ENCODE assay signal across 30 cellular contexts in genomic region chr1:30695481-30695880, GRCh38. TPM values are rescaled to one million over a fixed set of nuclear protein-coding genes. Genes with fewer than 3 reads are reported as not detected.
DNase-seq lines count a peak whose midpoint lies in the region; ATAC-seq and TF ChIP-seq lines count a peak whose summit lies in the region.
"Had no signal": no experiment of that assay in that cellular context is flagged by ENCODE, and none has a peak within 500 bp of the region (broad histone marks: within the 10 kb centered on the region; RNA-seq: fewer than 3 reads in every experiment).

No MANE protein-coding gene starts in this region.

- TF ChIP-seq POLR2A in uterus (IDR thresholded peaks at IDR 0.05): no peak

- H3K4me3 Mint-ChIP-seq in activated naive CD8-positive, alpha-beta T cell treated with anti-CD3 and anti-CD28 coated beads, Interleukin-2, amount 10 ng/mL, durations not matched to agents 7 days and 5 days: no peak overlapping the region
- H3K4me3 Mint-ChIP-seq in activated naive CD8-positive, alpha-beta T cell treated with anti-CD3 and anti-CD28 coated beads, Interleukin-2, amount 50 U/mL, for 24 hours: no peak overlapping the region
- H3K4me3 Mint-ChIP-seq: activated T-cell treated with anti-CD3 and anti-CD28 coated beads, Interleukin-2, amount 50 U/mL, for 24 hours; endodermal cell; naive thymus-derived CD8-positive, alpha-beta T cell; stimulated activated naive CD8-positive, alpha-beta T cell treated with anti-CD3 and anti-CD28 coated beads, Interleukin-15, Interleukin-2, amounts not matched to agents 100 ng/mL and 50 ng/mL, for 24 hours had no signal

- intact Hi-C loops in uterus (cut with DNase I; ENCODE audit: low total_unique reads): no loop called here

- H3K9me3 ChIP-seq in osteoblast (ENCODE audit: low read depth, low read length): no peaks in the 10 kb centered on the region
- H3K9me3 ChIP-seq in uterus: no peaks in the 10 kb centered on the region
- H3K9me3 ChIP-seq: breast epithelium, colonic mucosa, SJCRH30 had no signal

- H2AFZ ChIP-seq in osteoblast (ENCODE audit: low read length): no peak overlapping the region

- POLR2A ChIA-PET in activated naive CD8-positive, alpha-beta T cell treated with anti-CD3 and anti-CD28 coated beads, Interleukin-2, amount 10 ng/mL, durations not matched to agents 7 days and 5 days (lab: Charles Lee): no interaction called here

- no peak overlapping the region for H3K4me2 ChIP-seq in osteoblast (ENCODE audit: insufficient read depth, low read length)

- H3K4me1 ChIP-seq in osteoblast (ENCODE audit: insufficient read depth, low read length) (peaks cover 3% of the 10 kb centered on the region), uterus (peaks cover 31 to 45% of the 10 kb centered on the region in 2 donors)
- H3K4me1 ChIP-seq: colonic mucosa had no signal

- peaks cover 5% of the 10 kb centered on the region for H3K4me1 Mint-ChIP-seq in activated naive CD8-positive, alpha-beta T cell treated with anti-CD3 and anti-CD28 coated beads, Interleukin-2, amount 10 ng/mL, durations not matched to agents 7 days and 5 days
- H3K4me1 Mint-ChIP-seq in activated naive CD8-positive, alpha-beta T cell treated with anti-CD3 and anti-CD28 coated beads, Interleukin-2, amount 50 U/mL, for 24 hours: no peaks in the 10 kb centered on the region

- ATAC-seq in activated naive CD8-positive, alpha-beta T cell treated with anti-CD3 and anti-CD28 coated beads, Interleukin-2, amount 10 ng/mL, durations not matched to agents 7 days and 5 days (ENCODE audit: low read depth): no peak
- ATAC-seq in activated naive CD8-positive, alpha-beta T cell treated with anti-CD3 and anti-CD28 coated beads, Interleukin-2, amount 50 U/mL, for 24 hours: no peak
- ATAC-seq in GM19324 (IDR thresholded peaks at IDR 0.05; ENCODE audit: low FRiP score, unreplicated experiment) (no peak), GM19452 (IDR thresholded peaks at IDR 0.05; ENCODE audit: unreplicated experiment) (no peak)
- ATAC-seq: left colon; naive thymus-derived CD8-positive, alpha-beta T cell; Panc1 had no signal

- DNase-seq in activated naive CD8-positive, alpha-beta T cell treated with anti-CD3 and anti-CD28 coated beads, Interleukin-2, amount 10 ng/mL, durations not matched to agents 7 days and 5 days: peak; percentile 5
- DNase-seq in activated naive CD8-positive, alpha-beta T cell treated with anti-CD3 and anti-CD28 coated beads, Interleukin-2, amount 50 U/mL, for 24 hours: no peak
- DNase-seq in fibroblast of mammary gland (ENCODE audit: low read depth): peak; percentile 47
- DNase-seq in osteoblast (ENCODE audit: insufficient read length, low spot score, missing footprints): peak; percentile 72
- peak; percentile 64 to 77 for DNase-seq in uterus
- DNase-seq in dedifferentiated amniotic fluid mesenchymal stem cell (ENCODE audit: extremely low spot score): no peak
- DNase-seq: activated CD4-positive, alpha-beta T cell treated with anti-CD3 and anti-CD28 coated beads for 48 hours; colonic mucosa; DND-41; endodermal cell; HCEC 1CT; left colon; naive thymus-derived CD8-positive, alpha-beta T cell; NCI-H1048; NCI-H1930; NCI-H526 treated with DMSO at 0.1 percent for 48 hours; occipital lobe; SJCRH30; stimulated activated CD4-positive, alpha-beta T cell treated with anti-CD3 and anti-CD28 coated beads, Interleukin-15, amount 100 ng/mL, for 24 hours; trophoblast cell had no signal

- H3K27ac ChIP-seq in osteoblast (ENCODE audit: low read depth, low read length) (no peak overlapping the region), uterus (peak overlapping the region; percentile 89 to 90)
- H3K27ac ChIP-seq: BLaER1 treated with 17β-estradiol and CSF1 and Interleukin-3, amounts not matched to agents 10 nM and 100 nM; colonic mucosa; HL-60; SJCRH30 had no signal

- peaks cover 4% of the 10 kb centered on the region for H3K27me3 Mint-ChIP-seq in activated naive CD8-positive, alpha-beta T cell treated with anti-CD3 and anti-CD28 coated beads, Interleukin-2, amount 10 ng/mL, durations not matched to agents 7 days and 5 days
- peaks cover 7% of the 10 kb centered on the region for H3K27me3 Mint-ChIP-seq in activated naive CD8-positive, alpha-beta T cell treated with anti-CD3 and anti-CD28 coated beads, Interleukin-2, amount 50 U/mL, for 24 hours
- H3K27me3 Mint-ChIP-seq: activated T-cell treated with anti-CD3 and anti-CD28 coated beads, Interleukin-2, amount 50 U/mL, for 24 hours had no signal

- H3K36me3 Mint-ChIP-seq in activated naive CD8-positive, alpha-beta T cell treated with anti-CD3 and anti-CD28 coated beads, Interleukin-2, amount 10 ng/mL, durations not matched to agents 7 days and 5 days: no peaks in the 10 kb centered on the region
- H3K36me3 Mint-ChIP-seq in activated naive CD8-positive, alpha-beta T cell treated with anti-CD3 and anti-CD28 coated beads, Interleukin-2, amount 50 U/mL, for 24 hours (ENCODE audit: low read depth): no peaks in the 10 kb centered on the region
- H3K36me3 Mint-ChIP-seq: naive thymus-derived CD8-positive, alpha-beta T cell had no signal

- TF ChIP-seq CTCF in fibroblast of mammary gland (conservative IDR thresholded peaks at IDR 0.05; ENCODE audit: control insufficient read depth, insufficient read depth, low read depth, low read length): no peak
- TF ChIP-seq CTCF in osteoblast (IDR thresholded peaks at IDR 0.05; ENCODE audit: extremely low read depth, low read depth, low read length): no peak
- no peak for TF ChIP-seq CTCF in uterus (IDR thresholded peaks at IDR 0.05)

- H3K79me2 ChIP-seq in osteoblast (ENCODE audit: insufficient read depth, low read length): no peaks in the 10 kb centered on the region

- no peaks in the 10 kb centered on the region for H3K36me3 ChIP-seq in osteoblast (ENCODE audit: insufficient read depth, low read length)
- no peaks in the 10 kb centered on the region for H3K36me3 ChIP-seq in uterus
- H3K36me3 ChIP-seq: BLaER1 treated with 17β-estradiol and CSF1 and Interleukin-3, amounts not matched to agents 10 nM and 100 nM; breast epithelium; colonic mucosa; SJCRH30 had no signal

- H3K9me3 Mint-ChIP-seq in activated naive CD8-positive, alpha-beta T cell treated with anti-CD3 and anti-CD28 coated beads, Interleukin-2, amount 10 ng/mL, durations not matched to agents 7 days and 5 days: no peaks in the 10 kb centered on the region
- no peaks in the 10 kb centered on the region for H3K9me3 Mint-ChIP-seq in activated naive CD8-positive, alpha-beta T cell treated with anti-CD3 and anti-CD28 coated beads, Interleukin-2, amount 50 U/mL, for 24 hours
- H3K9me3 Mint-ChIP-seq: activated T-cell treated with anti-CD3 and anti-CD28 coated beads, Interleukin-2, amount 50 U/mL, for 24 hours; endodermal cell; naive thymus-derived CD8-positive, alpha-beta T cell; stimulated activated naive CD8-positive, alpha-beta T cell treated with anti-CD3 and anti-CD28 coated beads, Interleukin-15, Interleukin-2, amounts not matched to agents 100 ng/mL and 50 ng/mL, for 24 hours had no signal

- H3K27me3 ChIP-seq in osteoblast (ENCODE audit: insufficient read depth, low read length) (peaks cover 10% of the 10 kb centered on the region), uterus (no peaks in the 10 kb centered on the region)
- H3K27me3 ChIP-seq: BLaER1 treated with 17β-estradiol and CSF1 and Interleukin-3, amounts not matched to agents 10 nM and 100 nM; breast epithelium; colonic mucosa; SJCRH30 had no signal

- H3K27ac Mint-ChIP-seq in activated naive CD8-positive, alpha-beta T cell treated with anti-CD3 and anti-CD28 coated beads, Interleukin-2, amount 10 ng/mL, durations not matched to agents 7 days and 5 days: no peak overlapping the region
- no peak overlapping the region for H3K27ac Mint-ChIP-seq in activated naive CD8-positive, alpha-beta T cell treated with anti-CD3 and anti-CD28 coated beads, Interleukin-2, amount 50 U/mL, for 24 hours
- H3K27ac Mint-ChIP-seq: activated T-cell treated with anti-CD3 and anti-CD28 coated beads, Interleukin-2, amount 50 U/mL, for 24 hours; endodermal cell; naive thymus-derived CD8-positive, alpha-beta T cell; stimulated activated naive CD8-positive, alpha-beta T cell treated with anti-CD3 and anti-CD28 coated beads, Interleukin-15, Interleukin-2, amounts not matched to agents 100 ng/mL and 50 ng/mL, for 24 hours had no signal

- no peak overlapping the region for H3K4me3 ChIP-seq in fibroblast of mammary gland (ENCODE audit: control insufficient read depth, low read depth, low read length)
- H3K4me3 ChIP-seq in osteoblast (ENCODE audit: insufficient read depth, low read length): no peak overlapping the region
- H3K4me3 ChIP-seq in uterus: no peak overlapping the region
- H3K4me3 ChIP-seq: BLaER1 treated with 17β-estradiol and CSF1 and Interleukin-3, amounts not matched to agents 10 nM and 100 nM; breast epithelium; colonic mucosa; SJCRH30 had no signal

- no peaks in the 10 kb centered on the region for H4K20me1 ChIP-seq in osteoblast (ENCODE audit: insufficient read depth, low read length)
- H4K20me1 ChIP-seq: BLaER1 treated with 17β-estradiol and CSF1 and Interleukin-3, amounts not matched to agents 10 nM and 100 nM had no signal

RNA-seq across cellular contexts. Expression of gene MATN1, which starts 27.9 kb away (rescaled TPM):
- total RNA-seq in activated naive CD8-positive, alpha-beta T cell treated with anti-CD3 and anti-CD28 coated beads, Interleukin-2, amount 10 ng/mL, durations not matched to agents 7 days and 5 days: under 1 TPM in 1 of 2 experiments, not detected in 1; 0.26 TPM
- total RNA-seq in osteoblast (under 0.01 TPM in 1 of 2 replicates, not detected in the other), uterus (1 to 10 TPM in 1 of 4 donors, under 1 TPM in 1, not detected in 2; 0.46 to 1.7 TPM)
- total RNA-seq: breast epithelium; colonic mucosa; endodermal cell; fibroblast of lung; left colon; T-helper 1 cell treated with Interleukin-12 subunit alpha and Interleukin-12 subunit beta and Interleukin-4 antibody, amounts not matched to agents 30 ng/mL and 1 ng/mL, for 36 hours had no signal

Comparison
In these comparisons a context has a peak if more than half of its experiments do, and no peak if none do; other contexts are left out.
1. DNase-seq: peak in activated naive CD8-positive, alpha-beta T cell treated with anti-CD3 and anti-CD28 coated beads, Interleukin-2, amount 10 ng/mL, durations not matched to agents 7 days and 5 days (single experiment), fibroblast of mammary gland (single experiment), osteoblast (single experiment) and uterus (2 of 2); none in activated naive CD8-positive, alpha-beta T cell treated with anti-CD3 and anti-CD28 coated beads, Interleukin-2, amount 50 U/mL, for 24 hours (single experiment) and dedifferentiated amniotic fluid mesenchymal stem cell (single experiment).